Comparison of ENCODE assay signal across 16 cellular contexts in the genomic region with DNA sequence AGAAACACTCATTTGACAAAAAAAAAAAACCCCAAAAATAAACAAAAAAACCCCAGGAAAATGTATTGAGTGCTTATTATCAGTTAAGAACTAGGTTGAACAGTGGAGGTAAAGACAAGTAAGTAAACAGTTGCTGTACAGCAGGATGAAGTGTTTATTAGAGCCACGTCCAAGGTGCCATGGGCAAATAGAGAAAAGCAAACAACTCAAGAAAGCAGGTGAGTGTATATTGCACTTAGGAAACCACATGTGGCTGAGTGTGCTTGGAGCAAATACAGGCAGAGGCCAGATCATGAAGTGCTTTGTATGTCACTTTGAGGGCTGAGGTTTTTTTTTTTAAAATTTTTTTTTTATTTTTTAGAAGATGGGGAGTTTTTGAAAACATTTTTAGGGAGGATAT.
DNase-seq lines count a peak whose midpoint lies in the region; ATAC-seq and TF ChIP-seq lines count a peak whose summit lies in the region.
"Had no signal": no experiment of that assay in that cellular context is flagged by ENCODE, and none has a peak within 500 bp of the region (broad histone marks: within the 10 kb centered on the region; RNA-seq: fewer than 3 reads in every experiment).

No MANE protein-coding gene starts in this region.

- H3K36me3 ChIP-seq in mucosa of descending colon (ENCODE audit: low read depth) (no peaks in the 10 kb centered on the region), tibial artery (no peaks in the 10 kb centered on the region)

- TF ChIP-seq CTCF in mucosa of descending colon (IDR thresholded peaks at IDR 0.05) (no peak), tibial artery (IDR thresholded peaks at IDR 0.05) (no peak)

- no peaks in the 10 kb centered on the region for H3K27me3 ChIP-seq in tibial artery

- H3K9me3 ChIP-seq in mucosa of descending colon (no peaks in the 10 kb centered on the region), tibial artery (no peaks in the 10 kb centered on the region)

- peak; percentile 44 for ATAC-seq in GM18868 (IDR thresholded peaks at IDR 0.05; ENCODE audit: unreplicated experiment)
- peak; percentile 86 for ATAC-seq in mucosa of descending colon
- no peak for ATAC-seq in GM21447 (IDR thresholded peaks at IDR 0.05; ENCODE audit: unreplicated experiment)
- ATAC-seq in HG02759 (IDR thresholded peaks at IDR 0.05; ENCODE audit: unreplicated experiment): no peak
- ATAC-seq: natural killer cell had no signal

- no peak overlapping the region for H3K27ac ChIP-seq in tibial artery

- CTCF ChIA-PET in HEK293T (lab: Yijun Ruan, JAX): no interaction called here

- POLR2A ChIA-PET in HEK293T (lab: Yijun Ruan, JAX): no interaction called here

- peak; percentile 95 for DNase-seq in NCI-H146 (lab: John Stamatoyannopoulos, UW)
- peak; percentile 96 for DNase-seq in NCI-H748 (lab: John Stamatoyannopoulos, UW; ENCODE audit: unreplicated experiment)
- peak in 1 of 3 donors; percentile 16 for DNase-seq in mucosa of descending colon
- DNase-seq in tibial artery: no peak
- DNase-seq in HEK293T (ENCODE audit: extremely low spot score): no peak
- DNase-seq: activated CD4-positive, alpha-beta T cell treated with anti-CD3 and anti-CD28 coated beads, Interleukin-2, amount 10 ng/mL, durations not matched to agents 24 days and 14 days; Calu3; cortex of kidney; foreskin melanocyte; H7; natural killer cell; NCI-H2171; T1000 had no signal

- H3K4me3 ChIP-seq in mucosa of descending colon (no peak overlapping the region), tibial artery (no peak overlapping the region)

- intact Hi-C loops in mucosa of descending colon (cut with DNase I, micrococcal nuclease): no loop called here
- intact Hi-C loops in tibial artery (cut with DNase I; ENCODE audit: low total_unique reads): no loop called here

- H3K4me1 ChIP-seq in mucosa of descending colon (ENCODE audit: low read depth): peaks cover 6% of the 10 kb centered on the region
- H3K4me1 ChIP-seq in tibial artery: no peaks in the 10 kb centered on the region

TF ChIP-seq in HEK293T, 16 proteins besides CTCF, POLR2A, EP300 and RAD21:
- no peak for TF ChIP-seq L3MBTL2 (conservative IDR thresholded peaks at IDR 0.05)

Comparison
In these comparisons a context has a peak if more than half of its experiments do, and no peak if none do; other contexts are left out.
1. ATAC-seq: peak in GM18868 (single experiment) and mucosa of descending colon (single experiment); none in GM21447 (single experiment) and HG02759 (single experiment).
2. DNase-seq: peak in NCI-H146 (single experiment) and NCI-H748 (single experiment); none in tibial artery (0 of 2) and HEK293T (single experiment).